Comparison of ENCODE assay signal across 16 cellular contexts in the genomic region with DNA sequence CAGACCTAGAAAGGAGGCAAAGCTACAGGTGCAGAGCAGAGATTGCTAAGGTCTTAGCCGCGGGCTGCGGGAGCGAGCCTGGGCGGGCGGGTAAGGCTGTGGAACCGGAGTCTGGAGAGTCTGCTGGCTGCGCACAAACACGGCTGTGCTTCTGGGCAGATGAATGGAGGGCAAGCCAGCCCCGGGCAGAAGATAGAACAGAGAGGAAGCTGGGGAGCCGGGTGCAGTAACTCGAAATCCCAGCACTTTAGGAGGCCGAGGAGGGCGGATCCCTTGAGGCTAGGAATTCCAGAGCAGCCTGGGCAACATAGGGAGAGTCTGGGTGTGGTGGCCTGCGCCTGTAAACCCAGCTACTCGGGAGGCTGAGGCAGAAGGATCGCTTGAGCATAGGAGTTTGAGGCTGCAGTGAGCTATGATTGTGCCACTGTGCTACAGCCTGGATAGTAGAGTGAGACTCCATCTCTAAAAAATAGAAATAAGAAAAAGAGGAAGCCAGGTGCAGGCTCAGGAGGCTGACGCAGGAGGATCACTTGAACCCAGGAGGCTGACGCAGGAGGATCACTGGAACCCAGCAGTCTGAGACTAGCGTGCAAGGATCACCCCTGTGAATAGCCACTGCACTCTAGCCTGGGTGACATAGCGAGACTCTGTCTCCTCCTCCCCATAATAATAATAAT. TPM values are rescaled to one million over a fixed set of nuclear protein-coding genes. Genes with fewer than 3 reads are reported as not detected.
A peak's percentile ranks its signal among the peaks of the same experiment; 100 is the strongest.
DNase-seq lines count a peak whose midpoint lies in the region; ATAC-seq and TF ChIP-seq lines count a peak whose summit lies in the region.
"Had no signal": no experiment of that assay in that cellular context is flagged by ENCODE, and none has a peak within 500 bp of the region (broad histone marks: within the 10 kb centered on the region; RNA-seq: fewer than 3 reads in every experiment).

No MANE protein-coding gene starts in this region.

- peak overlapping the region; percentile 24 for H3K4me3 Mint-ChIP-seq in T-helper 2 cell treated with Interferon-gamma antibody and Interleukin-4, amounts not matched to agents 5 μg/mL and 100 μg/mL, for 36 hours
- no peak overlapping the region for H3K4me3 Mint-ChIP-seq in HFFc6
- H3K4me3 Mint-ChIP-seq in neural progenitor cell: no peak overlapping the region
- H3K4me3 Mint-ChIP-seq: mesothelial cell of epicardium had no signal

- H3K4me2 ChIP-seq in neural progenitor cell: no peak overlapping the region
- H3K4me2 ChIP-seq: A549, hepatocyte had no signal

- peaks cover 6% of the 10 kb centered on the region for H3F3A ChIP-seq in neural progenitor cell (ENCODE audit: low read depth)

- TF ChIP-seq CTCF in HFFc6 (IDR thresholded peaks at IDR 0.05) (no peak), colonic mucosa (IDR thresholded peaks at IDR 0.05) (no peak), neural progenitor cell (IDR thresholded peaks at IDR 0.05) (no peak)

- H3K9ac ChIP-seq in colonic mucosa (ENCODE audit: low read depth in 2 of 2, low read length in 2 of 2) (no peak overlapping the region), neural progenitor cell (no peak overlapping the region)

- peaks cover 51% of the 10 kb centered on the region for H3K4me1 Mint-ChIP-seq in T-helper 2 cell treated with Interferon-gamma antibody and Interleukin-4, amounts not matched to agents 5 μg/mL and 100 μg/mL, for 36 hours (ENCODE audit: low read depth)
- H3K4me1 Mint-ChIP-seq in HFFc6 (ENCODE audit: low read depth) (peaks cover 19% of the 10 kb centered on the region), neural progenitor cell (peaks cover 11% of the 10 kb centered on the region)

- H3K27ac ChIP-seq in colonic mucosa: peak overlapping the region; percentile 32
- no peak overlapping the region for H3K27ac ChIP-seq in neural progenitor cell
- H3K27ac ChIP-seq: hepatocyte, thoracic aorta had no signal

- H3K4me3 ChIP-seq in colonic mucosa (no peak overlapping the region), neural progenitor cell (no peak overlapping the region)
- H3K4me3 ChIP-seq: A549, HAP-1, hepatocyte, K562 had no signal

- intact Hi-C loops in colonic mucosa (cut with DNase I): no loop called here

- H3K27me3 ChIP-seq in colonic mucosa: no peaks in the 10 kb centered on the region
- H3K27me3 ChIP-seq in neural progenitor cell: no peaks in the 10 kb centered on the region
- H3K27me3 ChIP-seq: hepatocyte had no signal

- H3K36me3 ChIP-seq in colonic mucosa (no peaks in the 10 kb centered on the region), neural progenitor cell (no peaks in the 10 kb centered on the region)
- H3K36me3 ChIP-seq: HAP-1, thoracic aorta had no signal

- H4K20me1 ChIP-seq in neural progenitor cell (ENCODE audit: low read depth): no peaks in the 10 kb centered on the region

- H3K4me1 ChIP-seq in colonic mucosa (no peaks in the 10 kb centered on the region), neural progenitor cell (peaks cover 2% of the 10 kb centered on the region)

- no peaks in the 10 kb centered on the region for H3K9me3 Mint-ChIP-seq in T-helper 2 cell treated with Interferon-gamma antibody and Interleukin-4, amounts not matched to agents 5 μg/mL and 100 μg/mL, for 36 hours
- H3K9me3 Mint-ChIP-seq in HFFc6 (no peaks in the 10 kb centered on the region), neural progenitor cell (no peaks in the 10 kb centered on the region)

- H3K27me3 Mint-ChIP-seq in T-helper 2 cell treated with Interferon-gamma antibody and Interleukin-4, amounts not matched to agents 5 μg/mL and 100 μg/mL, for 36 hours (ENCODE audit: low read depth): peaks cover 4% of the 10 kb centered on the region
- peaks cover 3% of the 10 kb centered on the region; the same call in 1 of the 2 replicates for H3K27me3 Mint-ChIP-seq in HFFc6 (ENCODE audit: insufficient read depth)
- H3K27me3 Mint-ChIP-seq in neural progenitor cell (ENCODE audit: insufficient read depth, low read depth): peaks cover 3% of the 10 kb centered on the region

- peaks cover 14% of the 10 kb centered on the region for H3K36me3 Mint-ChIP-seq in T-helper 2 cell treated with Interferon-gamma antibody and Interleukin-4, amounts not matched to agents 5 μg/mL and 100 μg/mL, for 36 hours (ENCODE audit: low read depth)
- H3K36me3 Mint-ChIP-seq in HFFc6 (ENCODE audit: low read depth) (no peaks in the 10 kb centered on the region), neural progenitor cell (no peaks in the 10 kb centered on the region)
- H3K36me3 Mint-ChIP-seq: mesothelial cell of epicardium had no signal

- no peak for DNase-seq in T-helper 2 cell treated with Interferon-gamma antibody and Interleukin-4, amounts not matched to agents 5 μg/mL and 100 μg/mL, for 36 hours (ENCODE audit: low spot score)
- no peak for DNase-seq in T-helper 2 cell
- DNase-seq in HFFc6: no peak
- no peak for DNase-seq in colonic mucosa
- DNase-seq in neural progenitor cell (ENCODE audit: low spot score): no peak
- no peak for DNase-seq in NCI-H1694 (lab: John Stamatoyannopoulos, UW)
- DNase-seq in activated CD4-positive, CD25-positive, alpha-beta regulatory T cell (lab: John Stamatoyannopoulos, UW): no peak
- DNase-seq: NCI-H2081, SW 1271 had no signal

- H3K27ac Mint-ChIP-seq in T-helper 2 cell treated with Interferon-gamma antibody and Interleukin-4, amounts not matched to agents 5 μg/mL and 100 μg/mL, for 36 hours: peak overlapping the region; percentile 60
- peak overlapping the region; percentile 44; the same call in 1 of the 2 replicates for H3K27ac Mint-ChIP-seq in HFFc6
- H3K27ac Mint-ChIP-seq in neural progenitor cell: peak overlapping the region; percentile 7
- H3K27ac Mint-ChIP-seq: mesothelial cell of epicardium had no signal

- H3K9me3 ChIP-seq in colonic mucosa: no peaks in the 10 kb centered on the region
- no peaks in the 10 kb centered on the region for H3K9me3 ChIP-seq in neural progenitor cell (ENCODE audit: low read depth)
- H3K9me3 ChIP-seq: A549, HAP-1, thoracic aorta had no signal

- no peak overlapping the region for H2AFZ ChIP-seq in neural progenitor cell (replicated peaks)
- H2AFZ ChIP-seq: hepatocyte had no signal

- no peaks in the 10 kb centered on the region for H3K79me2 ChIP-seq in neural progenitor cell (ENCODE audit: low read depth)
- H3K79me2 ChIP-seq: hepatocyte had no signal

- no peak for ATAC-seq in GM18519 (IDR thresholded peaks at IDR 0.05; ENCODE audit: low FRiP score, unreplicated experiment)
- ATAC-seq: A549, K562 had no signal

RNA-seq across cellular contexts. Expression of a gene that starts 56.3 kb away (rescaled TPM):
- 10 to 100 TPM in 1 of 6 experiments, 1 to 10 TPM in 5; 6.9 to 11.1 (median 7.7) TPM for total RNA-seq in HFFc6 (2021; fragmentation: NEBNext Ultra II Directional; extraction: Animal tissue kit (Norgen Biotek cat#: 25700))
- total RNA-seq in colonic mucosa (10 to 100 TPM; 10.8 to 20.4 TPM), neural progenitor cell (ENCODE audit: low replicate concordance) (8.1 and 10.4 TPM in 2 replicates)

Comparison
In these comparisons a context has a peak if more than half of its experiments do, and no peak if none do; other contexts are left out.
1. H3K27ac Mint-ChIP-seq: peak in every context shown above with its lines; median percentile 60 in T-helper 2 cell treated with Interferon-gamma antibody and Interleukin-4, amounts not matched to agents 5 μg/mL and 100 μg/mL, for 36 hours; 44 in HFFc6; 7 in neural progenitor cell.